Comparison of ENCODE assay signal across 11 cellular contexts in genomic region chr20:31704225-31705119, GRCh38. TPM values are rescaled to one million over a fixed set of nuclear protein-coding genes. Genes with fewer than 3 reads are reported as not detected.
DNase-seq lines count a peak whose midpoint lies in the region; ATAC-seq and TF ChIP-seq lines count a peak whose summit lies in the region.
"Had no signal": no experiment of that assay in that cellular context is flagged by ENCODE, and none has a peak within 500 bp of the region (broad histone marks: within the 10 kb centered on the region; RNA-seq: fewer than 3 reads in every experiment).

No MANE protein-coding gene starts in this region.

- peaks cover 62% of the 10 kb centered on the region for H3K4me1 Mint-ChIP-seq in HFFc6 (ENCODE audit: low read depth)
- peaks cover 53% of the 10 kb centered on the region for H3K4me1 Mint-ChIP-seq in activated T-helper 2 cell treated with anti-CD3 and anti-CD28 coated beads, Interferon-gamma antibody, Interleukin-2, Interleukin-4, amounts not matched to agents 10 μg/mL and 5 μg/mL and 100 μg/mL, durations not matched to agents 14 hours and 24 hours and 36 hours (ENCODE audit: low read depth)

- H3K9me2 ChIP-seq in hepatocyte (replicated peaks; ENCODE audit: insufficient read depth): no peaks in the 10 kb centered on the region

- H3K9me3 ChIP-seq in hepatocyte (ENCODE audit: low read depth) (no peaks in the 10 kb centered on the region), skeletal muscle satellite cell (replicated peaks; ENCODE audit: low read length) (no peaks in the 10 kb centered on the region)

- intact Hi-C loops in activated T-helper 2 cell treated with anti-CD3 and anti-CD28 coated beads, Interferon-gamma antibody, Interleukin-2, Interleukin-4, amounts not matched to agents 10 μg/mL and 5 μg/mL and 100 μg/mL, durations not matched to agents 14 hours and 24 hours and 36 hours (cut with micrococcal nuclease): no loop called here

- H3K27ac ChIP-seq in hepatocyte: peak overlapping the region; percentile 99

- DNase-seq in HFFc6 (peak; percentile 25), hepatocyte (ENCODE audit: low spot score) (peak; percentile 92), GF-D8 (lab: John Stamatoyannopoulos, UW) (no peak), GOT3 (lab: John Stamatoyannopoulos, UW) (no peak)
- DNase-seq in activated T-helper 2 cell treated with anti-CD3 and anti-CD28 coated beads, Interferon-gamma antibody, Interleukin-2, Interleukin-4, amounts not matched to agents 10 μg/mL and 5 μg/mL and 100 μg/mL, durations not matched to agents 14 hours and 24 hours and 36 hours (ENCODE audit: low spot score): no peak
- DNase-seq in activated effector memory CD4-positive, alpha-beta T cell treated with Interleukin-2 at 50 U/mL for 16 hours: no peak
- DNase-seq: activated naive CD8-positive, alpha-beta T cell treated with anti-CD3 and anti-CD28 coated beads, Interleukin-2, amount 10 ng/mL, durations not matched to agents 7 days and 5 days; NCI-H82; occipital lobe had no signal

- H3K4me1 ChIP-seq in hepatocyte (ENCODE audit: insufficient read depth) (peaks cover 51% of the 10 kb centered on the region), skeletal muscle satellite cell (ENCODE audit: control insufficient read depth, insufficient read depth, low read length) (peaks cover 51% of the 10 kb centered on the region)

- no peak for TF ChIP-seq CTCF in HFFc6 (IDR thresholded peaks at IDR 0.05)
- no peak for TF ChIP-seq CTCF in hepatocyte (IDR thresholded peaks at IDR 0.05; ENCODE audit: poor library complexity)

- H3K36me3 ChIP-seq in hepatocyte (replicated peaks; ENCODE audit: insufficient read depth, low read depth): peaks cover 5% of the 10 kb centered on the region
- peaks cover 72% of the 10 kb centered on the region for H3K36me3 ChIP-seq in skeletal muscle satellite cell (ENCODE audit: insufficient read depth, low read length)

- H3K4me3 ChIP-seq in hepatocyte (no peak overlapping the region), skeletal muscle satellite cell (ENCODE audit: low read length) (no peak overlapping the region)

- H3K4me3 Mint-ChIP-seq in HFFc6: peak overlapping the region; percentile 42
- no peak overlapping the region for H3K4me3 Mint-ChIP-seq in activated T-helper 2 cell treated with anti-CD3 and anti-CD28 coated beads, Interferon-gamma antibody, Interleukin-2, Interleukin-4, amounts not matched to agents 10 μg/mL and 5 μg/mL and 100 μg/mL, durations not matched to agents 14 hours and 24 hours and 36 hours (ENCODE audit: low read depth)
- H3K4me3 Mint-ChIP-seq: activated naive CD8-positive, alpha-beta T cell treated with anti-CD3 and anti-CD28 coated beads, Interleukin-2, amount 10 ng/mL, durations not matched to agents 7 days and 5 days had no signal

- ATAC-seq in HG02759 (IDR thresholded peaks at IDR 0.05; ENCODE audit: unreplicated experiment): no peak

- H3K27me3 ChIP-seq in hepatocyte: no peaks in the 10 kb centered on the region
- no peaks in the 10 kb centered on the region for H3K27me3 ChIP-seq in skeletal muscle satellite cell (ENCODE audit: control insufficient read depth, insufficient read depth, low read length)

- H3K36me3 Mint-ChIP-seq in HFFc6 (ENCODE audit: low read depth): peaks cover 57% of the 10 kb centered on the region
- H3K36me3 Mint-ChIP-seq in activated T-helper 2 cell treated with anti-CD3 and anti-CD28 coated beads, Interferon-gamma antibody, Interleukin-2, Interleukin-4, amounts not matched to agents 10 μg/mL and 5 μg/mL and 100 μg/mL, durations not matched to agents 14 hours and 24 hours and 36 hours (ENCODE audit: low read depth): peaks cover 81% of the 10 kb centered on the region

- H3K27me3 Mint-ChIP-seq in HFFc6 (ENCODE audit: insufficient read depth): peaks cover 2% of the 10 kb centered on the region; the same call in 1 of the 2 replicates
- no peaks in the 10 kb centered on the region for H3K27me3 Mint-ChIP-seq in activated T-helper 2 cell treated with anti-CD3 and anti-CD28 coated beads, Interferon-gamma antibody, Interleukin-2, Interleukin-4, amounts not matched to agents 10 μg/mL and 5 μg/mL and 100 μg/mL, durations not matched to agents 14 hours and 24 hours and 36 hours (ENCODE audit: low read depth)
- H3K27me3 Mint-ChIP-seq: activated naive CD8-positive, alpha-beta T cell treated with anti-CD3 and anti-CD28 coated beads, Interleukin-2, amount 10 ng/mL, durations not matched to agents 7 days and 5 days had no signal

- peak overlapping the region; percentile 45 for H3K4me2 ChIP-seq in hepatocyte
- peak overlapping the region; percentile 24 for H3K4me2 ChIP-seq in skeletal muscle satellite cell (ENCODE audit: low read length)

- H3K27ac Mint-ChIP-seq in HFFc6: peak overlapping the region; percentile 71
- peak overlapping the region; percentile 22 for H3K27ac Mint-ChIP-seq in activated T-helper 2 cell treated with anti-CD3 and anti-CD28 coated beads, Interferon-gamma antibody, Interleukin-2, Interleukin-4, amounts not matched to agents 10 μg/mL and 5 μg/mL and 100 μg/mL, durations not matched to agents 14 hours and 24 hours and 36 hours
- H3K27ac Mint-ChIP-seq: activated naive CD8-positive, alpha-beta T cell treated with anti-CD3 and anti-CD28 coated beads, Interleukin-2, amount 10 ng/mL, durations not matched to agents 7 days and 5 days had no signal

- no peak overlapping the region for H2AFZ ChIP-seq in hepatocyte

- no peaks in the 10 kb centered on the region for H4K20me1 ChIP-seq in hepatocyte (ENCODE audit: insufficient read depth, poor library complexity, severe bottlenecking)

- peak overlapping the region; percentile 34 for H3K9ac ChIP-seq in skeletal muscle satellite cell (ENCODE audit: low read depth, low read length)

- WGBS in hepatocyte (ENCODE audit: low lambda C conversion rate, missing lambda C conversion rate): 53% methylated on average over 11 of the region's 11 CpGs

- H3K79me2 ChIP-seq in hepatocyte: peaks cover 91% of the 10 kb centered on the region

- H3K9me3 Mint-ChIP-seq in HFFc6: no peaks in the 10 kb centered on the region
- no peaks in the 10 kb centered on the region for H3K9me3 Mint-ChIP-seq in activated T-helper 2 cell treated with anti-CD3 and anti-CD28 coated beads, Interferon-gamma antibody, Interleukin-2, Interleukin-4, amounts not matched to agents 10 μg/mL and 5 μg/mL and 100 μg/mL, durations not matched to agents 14 hours and 24 hours and 36 hours
- H3K9me3 Mint-ChIP-seq: activated naive CD8-positive, alpha-beta T cell treated with anti-CD3 and anti-CD28 coated beads, Interleukin-2, amount 10 ng/mL, durations not matched to agents 7 days and 5 days had no signal

RNA-seq across cellular contexts. Expression of gene BCL2L1, which starts 18.2 kb away (rescaled TPM):
- 100 to 1,000 TPM; 111 to 122 (median 117) TPM for total RNA-seq in HFFc6 (2021; fragmentation: NEBNext Ultra II Directional; extraction: Animal tissue kit (Norgen Biotek cat#: 25700))
- 313 and 326 TPM in 2 replicates for total RNA-seq in activated T-helper 2 cell treated with anti-CD3 and anti-CD28 coated beads, Interferon-gamma antibody, Interleukin-2, Interleukin-4, amounts not matched to agents 10 μg/mL and 5 μg/mL and 100 μg/mL, durations not matched to agents 14 hours and 24 hours and 36 hours
- 139 and 145 TPM in 2 replicates for total RNA-seq in hepatocyte
- 104 and 108 TPM in 2 replicates for polyA plus RNA-seq in hepatocyte
- 158 and 187 TPM in 2 replicates for total RNA-seq in skeletal muscle satellite cell (2012; rRNA removed)

RNA-seq across cellular contexts. Expression of gene TPX2, which starts 34.6 kb away (rescaled TPM):
- total RNA-seq in HFFc6 (2021; fragmentation: NEBNext Ultra II Directional; extraction: Animal tissue kit (Norgen Biotek cat#: 25700)): 100 to 1,000 TPM in 4 of 6 experiments, 10 to 100 TPM in 2; 51.0 to 117 (median 107) TPM
- total RNA-seq in activated T-helper 2 cell treated with anti-CD3 and anti-CD28 coated beads, Interferon-gamma antibody, Interleukin-2, Interleukin-4, amounts not matched to agents 10 μg/mL and 5 μg/mL and 100 μg/mL, durations not matched to agents 14 hours and 24 hours and 36 hours: 82.8 and 83.0 TPM in 2 replicates
- 22.9 and 23.9 TPM in 2 replicates for total RNA-seq in hepatocyte
- 16.3 and 18.5 TPM in 2 replicates for polyA plus RNA-seq in hepatocyte
- 45.4 and 60.7 TPM in 2 replicates for total RNA-seq in skeletal muscle satellite cell (2012; rRNA removed)

Comparison
In these comparisons a context has a peak if more than half of its experiments do, and no peak if none do; other contexts are left out.
1. DNase-seq: peak in HFFc6 (single experiment) and hepatocyte (single experiment); none in activated T-helper 2 cell treated with anti-CD3 and anti-CD28 coated beads, Interferon-gamma antibody, Interleukin-2, Interleukin-4, amounts not matched to agents 10 μg/mL and 5 μg/mL and 100 μg/mL, durations not matched to agents 14 hours and 24 hours and 36 hours (single experiment), GF-D8 (single experiment), GOT3 (single experiment) and activated effector memory CD4-positive, alpha-beta T cell treated with Interleukin-2 at 50 U/mL for 16 hours (single experiment).